Comparison of ENCODE assay signal across 8 cellular contexts in genomic region chr22:36252754-36253522, GRCh38. TPM values are rescaled to one million over a fixed set of nuclear protein-coding genes. Genes with fewer than 3 reads are reported as not detected.
A peak's percentile ranks its signal among the peaks of the same experiment; 100 is the strongest.
DNase-seq lines count a peak whose midpoint lies in the region; ATAC-seq and TF ChIP-seq lines count a peak whose summit lies in the region.

TSS of gene APOL1 (plus strand) at chr22:36253133. CDS start at chr22:36254956, 1,823 bp downstream.

- no peaks in the 10 kb centered on the region for H4K20me1 ChIP-seq in fibroblast of lung (ENCODE audit: control insufficient read depth, extremely low read depth, insufficient read depth, low read length)

- H3K4me1 ChIP-seq in fibroblast of lung (ENCODE audit: control insufficient read depth, extremely low read depth, insufficient read depth, low read length): peaks cover 10% of the 10 kb centered on the region

- peak within 1 kb of the TSS; percentile 28 for H3K9ac ChIP-seq in fibroblast of lung (ENCODE audit: insufficient read depth, low read length)

- peak within 1 kb of the TSS; percentile 64 for H3K27ac ChIP-seq in fibroblast of lung (ENCODE audit: insufficient read depth, low read length)

- ATAC-seq in GM18511 (IDR thresholded peaks at IDR 0.05; ENCODE audit: unreplicated experiment) (peak; percentile 57), GM21526 (IDR thresholded peaks at IDR 0.05; ENCODE audit: low FRiP score, unreplicated experiment) (no peak), GM18517 (IDR thresholded peaks at IDR 0.05; ENCODE audit: unreplicated experiment) (no peak)

- H3K79me2 ChIP-seq in fibroblast of lung (ENCODE audit: control insufficient read depth, insufficient read depth, low read length): peaks cover 2% of the 10 kb centered on the region

- no peaks in the 10 kb centered on the region for H3K9me3 ChIP-seq in fibroblast of lung (ENCODE audit: control insufficient read depth, insufficient read depth, low read depth, low read length)

- peak within 1 kb of the TSS; percentile 68 for H2AFZ ChIP-seq in fibroblast of lung (ENCODE audit: low read length)

- peak within 1 kb of the TSS; percentile 85 for H3K4me2 ChIP-seq in fibroblast of lung (ENCODE audit: extremely low read depth, insufficient read depth, low read length)

- no peaks in the 10 kb centered on the region for H3K27me3 ChIP-seq in fibroblast of lung (ENCODE audit: control insufficient read depth, insufficient read depth, low read length)

- peak; percentile 70 for DNase-seq in HT-29 (ENCODE audit: low spot score)
- DNase-seq in activated CD8-positive, alpha-beta memory T cell treated with anti-CD3 and anti-CD28 coated beads, Interleukin-2, amount 50 U/mL, for 4 hours: peak; percentile 41
- peak in 1 of 2 donors; percentile 49 for DNase-seq in fibroblast of lung (ENCODE audit: low read depth in 2 of 2)
- DNase-seq in pons (ENCODE audit: low spot score): peak; percentile 42
- DNase-seq in NCI-H1417 (lab: John Stamatoyannopoulos, UW): no peak

- no peak for TF ChIP-seq CTCF in fibroblast of lung (conservative IDR thresholded peaks at IDR 0.05 in 1 of 2, IDR thresholded peaks at IDR 0.05 in 1 of 2; ENCODE audit: low read depth in 1 of 2, low read length in 2 of 2)

- H3K36me3 ChIP-seq in fibroblast of lung (ENCODE audit: control insufficient read depth, insufficient read depth, low read length): no peaks in the 10 kb centered on the region

- peak within 1 kb of the TSS; percentile 41 to 64 (median 46) for H3K4me3 ChIP-seq in fibroblast of lung (replicated peaks in 1 of 4; ENCODE audit: control extremely low read depth in 1 of 4, insufficient read depth in 1 of 4, low read depth in 3 of 4, low read length in 4 of 4)

RNA-seq across cellular contexts. Expression of gene APOL1, which starts in this region (rescaled TPM):
- 8.4 and 15.2 TPM in 2 replicates for total RNA-seq in HT-29 (2014; rRNA removed; shearing (Covaris generic))
- 44.2 and 80.3 TPM in 2 replicates for total RNA-seq in fibroblast of lung
- 24.6 and 40.0 TPM in 2 replicates for polyA plus RNA-seq in fibroblast of lung
- polyA plus RNA-seq in fibroblast of lung (2012): 44.0 and 77.4 TPM in 2 replicates
- polyA minus RNA-seq in fibroblast of lung (ENCODE audit: low replicate concordance): 34.3 and 72.8 TPM in 2 replicates

Comparison
In these comparisons a context has a peak if more than half of its experiments do, and no peak if none do; other contexts are left out.
1. DNase-seq: peak in HT-29 (single experiment), activated CD8-positive, alpha-beta memory T cell treated with anti-CD3 and anti-CD28 coated beads, Interleukin-2, amount 50 U/mL, for 4 hours (single experiment) and pons (single experiment); none in NCI-H1417 (0 of 3).